ENCODE assay signal across 12 cellular contexts in genomic region chr1:244324176-244324883, GRCh38.
A peak's percentile ranks its signal among the peaks of the same experiment; 100 is the strongest.
DNase-seq lines count a peak whose midpoint lies in the region; ATAC-seq, FAIRE-seq and TF ChIP-seq lines count a peak whose summit lies in the region.
"Had no signal": no experiment of that assay in that cellular context is flagged by ENCODE, and none has a peak within 500 bp of the region (broad histone marks: within the 10 kb centered on the region; RNA-seq: fewer than 3 reads in every experiment).

No MANE protein-coding gene starts in this region.

- intact Hi-C loops in CD8-positive, alpha-beta T cell (cut with DNase I, micrococcal nuclease) = loop anchor here in 1 of 2 experiments (5.0 kb wide), 1 partner anchor 128 kb away; the partner anchor contains the start of gene ADSS2
- intact Hi-C loops in K562 (cut with micrococcal nuclease) = loop anchor here (2.0 kb wide), 2 partner anchors 20 to 42 kb away; no protein-coding TSS in a partner anchor

- H4K20me1 ChIP-seq in K562 (replicated peaks; ENCODE audit: control insufficient read depth, insufficient read depth, low read length) (no peaks in the 10 kb centered on the region), MM.1S (ENCODE audit: insufficient read depth, low read length) (no peaks in the 10 kb centered on the region)

- BruUV-seq in K562 (replicated peaks; lab: Mats Ljungman, UMichigan) = TSS peak; percentile 79

- CTCF ChIA-PET in CD8-positive, alpha-beta T cell (lab: Charles Lee) = no interaction called here
- CTCF ChIA-PET in K562 (lab: Yijun Ruan, JAX; ENCODE audit: low intra/inter-chr PET ratio) = no interaction called here

- WGBS in K562 (ENCODE audit: insufficient coverage, low coverage, missing lambda C conversion rate) = 76% methylated on average over 8 of the region's 8 CpGs

- peak overlapping the region; percentile 15 for H3K4me3 Mint-ChIP-seq in CD8-positive, alpha-beta T cell
- H3K4me3 Mint-ChIP-seq in natural killer cell treated with Interleukin-12 subunit alpha and Interleukin-12 subunit beta and Interleukin-15 and Interleukin-18, amount 100 ng/mL, for 72 hours = peak overlapping the region; percentile 91

- no peaks in the 10 kb centered on the region for H3K9me2 ChIP-seq in MM.1S (replicated peaks; ENCODE audit: insufficient read depth, low read length)

- H3K36me3 ChIP-seq in CD8-positive, alpha-beta T cell (ENCODE audit: insufficient read depth, low read length) = no peaks in the 10 kb centered on the region
- H3K36me3 ChIP-seq in K562 (ENCODE audit: control insufficient read depth, insufficient read depth, low read length) (no peaks in the 10 kb centered on the region), MM.1S (replicated peaks; ENCODE audit: insufficient read depth, low read length) (no peaks in the 10 kb centered on the region)

- H3K4me3 ChIP-seq in CD8-positive, alpha-beta T cell (ENCODE audit: low read depth, low read length) = peak overlapping the region; percentile 20
- H3K4me3 ChIP-seq in K562 (no peak overlapping the region), MM.1S (ENCODE audit: low read length) (no peak overlapping the region)

- POLR2A ChIA-PET in CD8-positive, alpha-beta T cell (lab: Charles Lee) = interaction anchor here (0.8 to 1.3 kb wide), 2 partner anchors 120 to 510 kb away, joined by 4 read pairs; no protein-coding TSS in a partner anchor
- POLR2A ChIA-PET in K562 (lab: Yijun Ruan, JAX) = interaction anchor here (0.8 to 1.5 kb wide), 4 partner anchors 11 to 30 kb away, joined by 4 to 5 read pairs (median 4); no protein-coding TSS in a partner anchor

- in situ Hi-C loops in K562 (cut with MboI) = no loop called here

- peak overlapping the region; percentile 33 for H3K4me2 ChIP-seq in K562 (ENCODE audit: insufficient read depth, low read length)
- H3K4me2 ChIP-seq in MM.1S (ENCODE audit: low read depth, low read length) = no peak overlapping the region

- H3K4me1 Mint-ChIP-seq in CD8-positive, alpha-beta T cell (ENCODE audit: low read depth) = peaks cover 35% of the 10 kb centered on the region
- H3K4me1 Mint-ChIP-seq in natural killer cell treated with Interleukin-12 subunit alpha and Interleukin-12 subunit beta and Interleukin-15 and Interleukin-18, amount 100 ng/mL, for 72 hours (ENCODE audit: low read depth in 2 of 2) = peaks cover 58 to 64% of the 10 kb centered on the region in 2 donors

- H3K27me3 Mint-ChIP-seq in CD8-positive, alpha-beta T cell (ENCODE audit: low read depth) = no peaks in the 10 kb centered on the region
- no peaks in the 10 kb centered on the region for H3K27me3 Mint-ChIP-seq in natural killer cell treated with Interleukin-12 subunit alpha and Interleukin-12 subunit beta and Interleukin-15 and Interleukin-18, amount 100 ng/mL, for 72 hours

- H3K79me2 ChIP-seq in K562 (ENCODE audit: control insufficient read depth, insufficient read depth, low read length) (no peaks in the 10 kb centered on the region), MM.1S (ENCODE audit: low read length) (no peaks in the 10 kb centered on the region)

- peak overlapping the region; percentile 3 for H3K27ac Mint-ChIP-seq in CD8-positive, alpha-beta T cell
- H3K27ac Mint-ChIP-seq in natural killer cell treated with Interleukin-12 subunit alpha and Interleukin-12 subunit beta and Interleukin-15 and Interleukin-18, amount 100 ng/mL, for 72 hours = peak overlapping the region; percentile 96 to 97

- peak overlapping the region; percentile 26 for H3K27ac ChIP-seq in CD8-positive, alpha-beta T cell (ENCODE audit: low read depth, low read length)
- H3K27ac ChIP-seq in K562 (ENCODE audit: extremely low read depth, low read depth, low read length) (peak overlapping the region; percentile 42; the same call in 2 of the 3 replicates), MM.1S (ENCODE audit: low read length) (no peak overlapping the region)

- DNase-seq in CD8-positive, alpha-beta T cell = no peak
- DNase-seq in K562 (ENCODE audit: extremely low read depth in 1 of 4, low spot score in 3 of 4) (no peak), urothelium cell line (ENCODE audit: low spot score) (no peak), MM.1S (no peak), middle frontal gyrus (ENCODE audit: extremely low spot score, low spot score) (no peak)
- DNase-seq in natural killer cell treated with Interleukin-12 subunit alpha and Interleukin-12 subunit beta and Interleukin-15 and Interleukin-18, amount 100 ng/mL, for 72 hours (ENCODE audit: low spot score) = no peak
- DNase-seq: activated CD8-positive, alpha-beta memory T cell treated with anti-CD3 and anti-CD28 coated beads, Interleukin-2, amount 50 U/mL, for 48 hours; caudate nucleus; foreskin melanocyte; NCI-H524 treated with DMSO at 0.1 percent for 48 hours had no signal

- FAIRE-seq in K562 (lab: Jason Lieb, UNC) (no peak), urothelium cell line (lab: Jason Lieb, UNC) (no peak)

- TF ChIP-seq EP300 in K562 (IDR thresholded peaks at IDR 0.05; ENCODE audit: low read length) = no peak

- peaks cover 10% of the 10 kb centered on the region for H3K9me3 Mint-ChIP-seq in CD8-positive, alpha-beta T cell
- no peaks in the 10 kb centered on the region for H3K9me3 Mint-ChIP-seq in natural killer cell treated with Interleukin-12 subunit alpha and Interleukin-12 subunit beta and Interleukin-15 and Interleukin-18, amount 100 ng/mL, for 72 hours

- no peaks in the 10 kb centered on the region for H3K9me3 ChIP-seq in CD8-positive, alpha-beta T cell (ENCODE audit: low read length)
- H3K9me3 ChIP-seq in K562 (replicated peaks; ENCODE audit: control insufficient read depth, insufficient read depth, low read depth, low read length) (no peaks in the 10 kb centered on the region), MM.1S (replicated peaks; ENCODE audit: insufficient read depth, low read length) (no peaks in the 10 kb centered on the region)

- TF ChIP-seq RAD21 in K562 (CRISPR knock-in tag; conservative IDR thresholded peaks at IDR 0.05 in 1 of 2, IDR thresholded peaks at IDR 0.05 in 1 of 2) = no peak

- H3K36me3 Mint-ChIP-seq in CD8-positive, alpha-beta T cell = no peaks in the 10 kb centered on the region
- H3K36me3 Mint-ChIP-seq in natural killer cell treated with Interleukin-12 subunit alpha and Interleukin-12 subunit beta and Interleukin-15 and Interleukin-18, amount 100 ng/mL, for 72 hours = no peaks in the 10 kb centered on the region

- TF ChIP-seq POLR2A in K562 (conservative IDR thresholded peaks at IDR 0.05) = no peak

- ATAC-seq in CD8-positive, alpha-beta T cell = no peak
- peak; percentile 2 for ATAC-seq in HG02798 (IDR thresholded peaks at IDR 0.05; ENCODE audit: poor library complexity, unreplicated experiment)
- ATAC-seq in K562 = no peak
- no peak for ATAC-seq in natural killer cell treated with Interleukin-12 subunit alpha and Interleukin-12 subunit beta and Interleukin-15 and Interleukin-18, amount 100 ng/mL, for 72 hours
- ATAC-seq in HG03439 (IDR thresholded peaks at IDR 0.05; ENCODE audit: unreplicated experiment) = no peak

- H3K4me1 ChIP-seq in CD8-positive, alpha-beta T cell (ENCODE audit: insufficient read depth, low read length) = peaks cover 4% of the 10 kb centered on the region
- H3K4me1 ChIP-seq in K562 (replicated peaks in 1 of 2; ENCODE audit: control insufficient read depth in 2 of 2, insufficient read depth in 2 of 2, low read length in 2 of 2) (peaks cover 3 to 49% of the 10 kb centered on the region in 2 experiments; a peak in 4 of 5 replicates), MM.1S (ENCODE audit: low read length) (no peaks in the 10 kb centered on the region)

- H3K9ac ChIP-seq in K562 (ENCODE audit: insufficient read depth in 1 of 2, low read depth in 2 of 2, low read length in 2 of 2) (peak overlapping the region; percentile 15 to 37; a peak in 2 of 4 replicates), MM.1S (ENCODE audit: low read length) (no peak overlapping the region)

- no peaks in the 10 kb centered on the region for H3K9me1 ChIP-seq in K562 (ENCODE audit: control insufficient read depth, insufficient read depth, low read length)

- no peaks in the 10 kb centered on the region for H3F3A ChIP-seq in MM.1S (ENCODE audit: insufficient read depth, low read length)

- no peaks in the 10 kb centered on the region for H3K27me3 ChIP-seq in CD8-positive, alpha-beta T cell (ENCODE audit: insufficient read depth, low read length)
- H3K27me3 ChIP-seq in K562 (ENCODE audit: control insufficient read depth in 2 of 2, insufficient read depth in 2 of 2, low read length in 2 of 2) = no peaks in the 10 kb centered on the region
- no peaks in the 10 kb centered on the region for H3K27me3 ChIP-seq in MM.1S (replicated peaks; ENCODE audit: insufficient read depth, low read length)

- H2AFZ ChIP-seq in K562 (ENCODE audit: low read depth, low read length) (peak overlapping the region; percentile 86), MM.1S (ENCODE audit: low read length) (no peak overlapping the region)

- TF ChIP-seq CTCF in CD8-positive, alpha-beta T cell (IDR thresholded peaks at IDR 0.05) = no peak
- TF ChIP-seq CTCF in K562 (IDR thresholded peaks at IDR 0.05 in 2 of 3, conservative IDR thresholded peaks at IDR 0.05 in 1 of 3; ENCODE audit: insufficient read depth in 2 of 3, low read depth in 1 of 3, low read length in 3 of 3) = no peak
- no peak for TF ChIP-seq CTCF in MM.1S (IDR thresholded peaks at IDR 0.05; ENCODE audit: low read length)

TF ChIP-seq in K562, 482 proteins besides CTCF, POLR2A, EP300 and RAD21 (continues in another document):
- TF ChIP-seq ZNF347 (CRISPR knock-in tag; IDR thresholded peaks at IDR 0.05; ENCODE audit: low read depth) = no peak
- TF ChIP-seq TAF15 (IDR thresholded peaks at IDR 0.05; ENCODE audit: low read depth, low read length) = no peak
- TF ChIP-seq, protein P1, sequence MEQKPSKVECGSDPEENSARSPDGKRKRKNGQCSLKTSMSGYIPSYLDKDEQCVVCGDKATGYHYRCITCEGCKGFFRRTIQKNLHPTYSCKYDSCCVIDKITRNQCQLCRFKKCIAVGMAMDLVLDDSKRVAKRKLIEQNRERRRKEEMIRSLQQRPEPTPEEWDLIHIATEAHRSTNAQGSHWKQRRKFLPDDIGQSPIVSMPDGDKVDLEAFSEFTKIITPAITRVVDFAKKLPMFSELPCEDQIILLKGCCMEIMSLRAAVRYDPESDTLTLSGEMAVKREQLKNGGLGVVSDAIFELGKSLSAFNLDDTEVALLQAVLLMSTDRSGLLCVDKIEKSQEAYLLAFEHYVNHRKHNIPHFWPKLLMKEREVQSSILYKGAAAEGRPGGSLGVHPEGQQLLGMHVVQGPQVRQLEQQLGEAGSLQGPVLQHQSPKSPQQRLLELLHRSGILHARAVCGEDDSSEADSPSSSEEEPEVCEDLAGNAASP (IDR thresholded peaks at IDR 0.05) = no peak
